Comparison of ENCODE assay signal across 8 cellular contexts in genomic region chr2:102251042-102251848, GRCh38.
DNase-seq lines count a peak whose midpoint lies in the region; ATAC-seq and TF ChIP-seq lines count a peak whose summit lies in the region.

No MANE protein-coding gene starts in this region.

- H3K9ac ChIP-seq in MM.1S (ENCODE audit: low read length) = peak overlapping the region; percentile 28; the same call in 1 of the 2 replicates

- H3K4me1 ChIP-seq in MM.1S (ENCODE audit: low read length) (0 out of 2 replicates have a peak, but pooled peaks cover 3% of the 10 kb centered on the region), aorta (ENCODE audit: control insufficient read depth in 1 of 2, insufficient read depth in 2 of 2, low read length in 2 of 2) (no peaks in the 10 kb centered on the region)

- DNase-seq in GM12865 (ENCODE audit: low read depth) = peak; percentile 57
- peak; percentile 35 for DNase-seq in MM.1S
- DNase-seq in activated T-helper 1 cell treated with Interleukin-2 at 50 U/mL for 16 hours (ENCODE audit: low read depth) = peak; percentile 42
- peak; percentile 63 for DNase-seq in germinal center (ENCODE audit: low spot score)
- peak in 6 of 10 donors; percentile 29 to 88 (median 52) for DNase-seq in posterior cingulate gyrus
- DNase-seq in aorta = peak; percentile 76 to 88
- DNase-seq in SKM-1 (lab: John Stamatoyannopoulos, UW; ENCODE audit: unreplicated experiment) = no peak
- no peak for DNase-seq in KG1 (lab: John Stamatoyannopoulos, UW)

- no peaks in the 10 kb centered on the region for H3K79me2 ChIP-seq in MM.1S (ENCODE audit: low read length)

- 6 to 9% methylated on average over 36 to 52 of the region's 52 CpGs for WGBS in aorta, 2 donors

- H3K9me3 ChIP-seq in MM.1S (replicated peaks; ENCODE audit: insufficient read depth, low read length) = no peaks in the 10 kb centered on the region
- H3K9me3 ChIP-seq in aorta (ENCODE audit: control insufficient read depth, low read length) = no peaks in the 10 kb centered on the region

- TF ChIP-seq CTCF in GM12865 (IDR thresholded peaks at IDR 0.05; ENCODE audit: insufficient read depth, low read depth, low read length, missing control alignments) (peak; percentile 56), MM.1S (IDR thresholded peaks at IDR 0.05; ENCODE audit: low read length) (peak; percentile 52)

- H2AFZ ChIP-seq in MM.1S (ENCODE audit: low read length) = peak overlapping the region; percentile 77

- peak overlapping the region; percentile 95 for H3K4me2 ChIP-seq in MM.1S (ENCODE audit: low read depth, low read length)

- H3K36me3 ChIP-seq in MM.1S (replicated peaks; ENCODE audit: insufficient read depth, low read length) (no peaks in the 10 kb centered on the region), aorta (ENCODE audit: control insufficient read depth in 1 of 2, insufficient read depth in 2 of 2, low read length in 1 of 2) (no peaks in the 10 kb centered on the region)

- H3K4me3 ChIP-seq in GM12865 (ENCODE audit: low read depth, low read length) = no peak overlapping the region; the same call in 1 of the 2 replicates
- H3K4me3 ChIP-seq in MM.1S (ENCODE audit: low read length) = peak overlapping the region; percentile 54
- H3K4me3 ChIP-seq in aorta (ENCODE audit: low read length in 2 of 2) = peak overlapping the region in 1 of 2 donors; percentile 6

- ATAC-seq in aorta (ENCODE audit: low FRiP score) = peak; percentile 86

- no peaks in the 10 kb centered on the region for H3K27me3 ChIP-seq in MM.1S (replicated peaks; ENCODE audit: insufficient read depth, low read length)
- H3K27me3 ChIP-seq in aorta (ENCODE audit: control insufficient read depth in 1 of 2, insufficient read depth in 2 of 2, low read length in 1 of 2) = no peaks in the 10 kb centered on the region

- no peaks in the 10 kb centered on the region for H3F3A ChIP-seq in MM.1S (ENCODE audit: insufficient read depth, low read length)

- no peaks in the 10 kb centered on the region for H4K20me1 ChIP-seq in MM.1S (ENCODE audit: insufficient read depth, low read length)

- H3K27ac ChIP-seq in MM.1S (ENCODE audit: low read length) (no peak overlapping the region), aorta (ENCODE audit: low read depth in 1 of 2, low read length in 2 of 2) (no peak overlapping the region)

- intact Hi-C loops in posterior cingulate gyrus (cut with DNase I) (no loop called here), aorta (cut with DNase I) (loop anchor here (5.0 to 10.0 kb wide), 4 partner anchors 86 to 194 kb away; partner anchors contain the start of gene IL18R1 (in 2 of the 2))

- no peaks in the 10 kb centered on the region for H3K9me2 ChIP-seq in MM.1S (replicated peaks; ENCODE audit: insufficient read depth, low read length)

Comparison
In these comparisons a context has a peak if more than half of its experiments do, and no peak if none do; other contexts are left out.
1. DNase-seq: peak in GM12865 (single experiment), MM.1S (single experiment), activated T-helper 1 cell treated with Interleukin-2 at 50 U/mL for 16 hours (single experiment), germinal center (single experiment), posterior cingulate gyrus (6 of 10) and aorta (2 of 2); none in SKM-1 (single experiment) and KG1 (single experiment).